Comparison of ENCODE assay signal across 22 cellular contexts in genomic region chr4:17234678-17235077, GRCh38.
DNase-seq lines count a peak whose midpoint lies in the region; ATAC-seq, FAIRE-seq and TF ChIP-seq lines count a peak whose summit lies in the region.
"Had no signal": no experiment of that assay in that cellular context is flagged by ENCODE, and none has a peak within 500 bp of the region (broad histone marks: within the 10 kb centered on the region; RNA-seq: fewer than 3 reads in every experiment).

No MANE protein-coding gene starts in this region.

- H3K36me3 ChIP-seq in GM23338 (ENCODE audit: insufficient read depth) = no peaks in the 10 kb centered on the region
- H3K36me3 ChIP-seq in SK-N-MC (ENCODE audit: insufficient read depth, low read length) = no peaks in the 10 kb centered on the region
- H3K36me3 ChIP-seq: BLaER1 treated with 17β-estradiol and CSF1 and Interleukin-3, amounts not matched to agents 10 nM and 100 nM had no signal

- H3K9me3 ChIP-seq in A549 (no peaks in the 10 kb centered on the region), SK-N-MC (ENCODE audit: low read depth, low read length) (no peaks in the 10 kb centered on the region), T-helper 17 cell (ENCODE audit: control insufficient read depth, low read length, poor library complexity, severe bottlenecking) (no peaks in the 10 kb centered on the region)
- H3K9me3 ChIP-seq: BLaER1 treated with 17β-estradiol and CSF1 and Interleukin-3, amounts not matched to agents 10 nM and 100 nM; Caco-2 had no signal

- H3K4me2 ChIP-seq in A549 (no peak overlapping the region), GM23338 (no peak overlapping the region)
- H3K4me2 ChIP-seq: BLaER1 treated with 17β-estradiol and CSF1 and Interleukin-3, amounts not matched to agents 10 nM and 100 nM had no signal

- TF ChIP-seq RAD21 in A549 (conservative IDR thresholded peaks at IDR 0.05 in 1 of 2, IDR thresholded peaks at IDR 0.05 in 1 of 2) = no peak

- H3K27ac ChIP-seq in A549 (no peak overlapping the region), GM23338 (ENCODE audit: low read depth) (no peak overlapping the region), SK-N-MC (peak overlapping the region; percentile 13; the same call in 1 of the 2 replicates)
- H3K27ac ChIP-seq: BLaER1 treated with 17β-estradiol and CSF1 and Interleukin-3, amounts not matched to agents 10 nM and 100 nM; C4-2B had no signal

- H3K27ac Mint-ChIP-seq in GM23338 (no peak overlapping the region), T-helper 17 cell (no peak overlapping the region)
- H3K27ac Mint-ChIP-seq: B cell; CD4-positive, alpha-beta T cell; CD8-positive, alpha-beta T cell had no signal

- H3K4me3 ChIP-seq in A549 (no peak overlapping the region), GM23338 (no peak overlapping the region), SK-N-MC (no peak overlapping the region)
- H3K4me3 ChIP-seq: BLaER1 treated with 17β-estradiol and CSF1 and Interleukin-3, amounts not matched to agents 10 nM and 100 nM had no signal

- peaks cover 1% of the 10 kb centered on the region for H3K27me3 Mint-ChIP-seq in GM23338 (ENCODE audit: insufficient read depth, low read depth, poor library complexity)
- H3K27me3 Mint-ChIP-seq in T-helper 17 cell = peaks cover 30% of the 10 kb centered on the region
- H3K27me3 Mint-ChIP-seq: B cell had no signal

- no peaks in the 10 kb centered on the region for H4K20me1 ChIP-seq in GM23338 (replicated peaks; ENCODE audit: insufficient read depth)
- H4K20me1 ChIP-seq: BLaER1 treated with 17β-estradiol and CSF1 and Interleukin-3, amounts not matched to agents 10 nM and 100 nM had no signal

- DNase-seq in A549 (ENCODE audit: low read depth in 1 of 2, low spot score in 1 of 2) (no peak), GM23338 (ENCODE audit: low spot score) (no peak), SK-N-MC (ENCODE audit: low read depth, low spot score) (no peak), T-helper 17 cell (no peak), occipital lobe (lab: John Stamatoyannopoulos, UW) (no peak)
- DNase-seq: 8988T; AML-193; Caco-2; Calu3; CD4-positive, alpha-beta T cell; CD8-positive, alpha-beta T cell; DMS79 treated with DMSO at 0.1 percent for 48 hours; GF-D8 had no signal

- POLR2A ChIA-PET in A549 (lab: Yijun Ruan, JAX) = no interaction called here

- H2AFZ ChIP-seq in GM23338 = peak overlapping the region; percentile 40; the same call in 1 of the 2 replicates

- H3F3A ChIP-seq in GM23338 (replicated peaks; ENCODE audit: low read depth) = no peaks in the 10 kb centered on the region

- no peak overlapping the region for H3K9ac ChIP-seq in SK-N-MC (ENCODE audit: insufficient read length)
- H3K9ac ChIP-seq: BLaER1 treated with 17β-estradiol and CSF1 and Interleukin-3, amounts not matched to agents 10 nM and 100 nM had no signal

- FAIRE-seq in A549 (lab: Jason Lieb, UNC) = no peak
- FAIRE-seq: A204.1, D721Med, G401.6, GM12891, GM19239 had no signal

- H3K4me1 ChIP-seq in A549 (no peaks in the 10 kb centered on the region), GM23338 (ENCODE audit: insufficient read depth) (peaks cover 13% of the 10 kb centered on the region)
- H3K4me1 ChIP-seq: BLaER1 treated with 17β-estradiol and CSF1 and Interleukin-3, amounts not matched to agents 10 nM and 100 nM; Caco-2 had no signal

- no peak for TF ChIP-seq POLR2A in A549 (IDR thresholded peaks at IDR 0.05; ENCODE audit: low read length)

- H3K79me2 ChIP-seq in GM23338 (replicated peaks; ENCODE audit: insufficient read depth) = no peaks in the 10 kb centered on the region

- H3K27me3 ChIP-seq in GM23338 (ENCODE audit: insufficient read depth) = no peaks in the 10 kb centered on the region
- H3K27me3 ChIP-seq: BLaER1 treated with 17β-estradiol and CSF1 and Interleukin-3, amounts not matched to agents 10 nM and 100 nM had no signal

- H3K4me3 Mint-ChIP-seq in GM23338 (no peak overlapping the region), T-helper 17 cell (no peak overlapping the region)
- H3K4me3 Mint-ChIP-seq: B cell; CD4-positive, alpha-beta T cell; CD8-positive, alpha-beta T cell had no signal

- 59% methylated on average over 1 of the region's 1 CpG for WGBS in A549 (ENCODE audit: missing lambda C conversion rate)

- H3K4me1 Mint-ChIP-seq in GM23338 = peaks cover 13% of the 10 kb centered on the region
- H3K4me1 Mint-ChIP-seq in T-helper 17 cell = no peaks in the 10 kb centered on the region
- H3K4me1 Mint-ChIP-seq: B cell had no signal

- no peak for ATAC-seq in A549
- no peak for ATAC-seq in GM23338
- ATAC-seq in T-helper 17 cell = no peak
- ATAC-seq in HG02588 (IDR thresholded peaks at IDR 0.05; ENCODE audit: unreplicated experiment) = no peak
- ATAC-seq: CD8-positive, alpha-beta T cell had no signal

- no peaks in the 10 kb centered on the region for H3K9me2 ChIP-seq in GM23338 (ENCODE audit: insufficient read depth)

- TF ChIP-seq CTCF in A549 (IDR thresholded peaks at IDR 0.05) = no peak
- no peak for TF ChIP-seq CTCF in GM23338 (conservative IDR thresholded peaks at IDR 0.05; ENCODE audit: low read depth in 2 of 2)

- TF ChIP-seq EP300 in A549 (IDR thresholded peaks at IDR 0.05) = no peak

- CTCF ChIA-PET in A549 (lab: Yijun Ruan, JAX) = no interaction called here

- H3K9me3 Mint-ChIP-seq in GM23338 = no peaks in the 10 kb centered on the region
- H3K9me3 Mint-ChIP-seq: CD4-positive, alpha-beta T cell; CD8-positive, alpha-beta T cell had no signal

- H3K36me3 Mint-ChIP-seq in GM23338 (ENCODE audit: low read depth) (no peaks in the 10 kb centered on the region), T-helper 17 cell (ENCODE audit: low read depth) (no peaks in the 10 kb centered on the region)
- H3K36me3 Mint-ChIP-seq: CD8-positive, alpha-beta T cell had no signal

TF ChIP-seq in A549, 52 proteins besides CTCF, POLR2A, EP300 and RAD21:
- TF ChIP-seq MAFK (IDR thresholded peaks at IDR 0.05; ENCODE audit: partially characterized antibody) (peak; percentile 43), KDM1A (IDR thresholded peaks at IDR 0.05; ENCODE audit: low read depth) (no peak)

TF ChIP-seq in GM23338, 12 proteins besides CTCF, POLR2A, EP300 and RAD21:
- TF ChIP-seq STAT1 (IDR thresholded peaks at IDR 0.05; ENCODE audit: unreplicated experiment) (no peak), EZH2 (IDR thresholded peaks at IDR 0.05; ENCODE audit: low read depth, unreplicated experiment) (no peak), EZH2phosphoT487 (IDR thresholded peaks at IDR 0.05; ENCODE audit: unreplicated experiment) (no peak), JUNB (IDR thresholded peaks at IDR 0.05; ENCODE audit: unreplicated experiment) (no peak)
TF ChIP-seq in GM23338: peak in this region for 0.
